34 cellular contexts compared by ENCODE assay signal in genomic region chr5:8611067-8611466, GRCh38.
"Had no signal": no experiment of that assay in that cellular context is flagged by ENCODE, and none has a peak within 500 bp of the region (broad histone marks: within the 10 kb centered on the region; RNA-seq: fewer than 3 reads in every experiment).

No MANE protein-coding gene starts in this region.

- H3K9me3 ChIP-seq: MG63 had no signal

- H3K36me3 ChIP-seq: MG63 had no signal

- DNase-seq: Karpas-422, Kasumi-1, MG63, MM.1S, MV-4-11, NCI-H1048, NCI-H1092, NCI-H1092 treated with DMSO at 0.1 percent for 48 hours, NCI-H1105, NCI-H1105 treated with DMSO at 0.1 percent for 48 hours, NCI-H1417, NCI-H1417 treated with DMSO at 0.1 percent for 48 hours, NCI-H1436, NCI-H1436 treated with DMSO at 0.1 percent for 48 hours, NCI-H146, NCI-H1694, NCI-H1694 treated with DMSO at 0.1 percent for 48 hours, NCI-H187, NCI-H187 treated with DMSO at 0.1 percent for 48 hours, NCI-H1930, NCI-H2029, NCI-H2029 treated with DMSO at 0.1 percent for 48 hours, NCI-H2081, NCI-H2081 treated with DMSO at 0.1 percent for 48 hours, NCI-H2107, NCI-H2171, NCI-H2171 treated with DMSO at 0.1 percent for 48 hours, NCI-H2227 treated with DMSO at 0.1 percent for 48 hours, NCI-H226, NCI-H345, NCI-H446, NCI-H446 treated with DMSO at 0.1 percent for 48 hours, NCI-H510A, NCI-H510A treated with DMSO at 0.1 percent for 48 hours had no signal

- H3K4me3 ChIP-seq: MG63 had no signal
